In the genomic region with DNA sequence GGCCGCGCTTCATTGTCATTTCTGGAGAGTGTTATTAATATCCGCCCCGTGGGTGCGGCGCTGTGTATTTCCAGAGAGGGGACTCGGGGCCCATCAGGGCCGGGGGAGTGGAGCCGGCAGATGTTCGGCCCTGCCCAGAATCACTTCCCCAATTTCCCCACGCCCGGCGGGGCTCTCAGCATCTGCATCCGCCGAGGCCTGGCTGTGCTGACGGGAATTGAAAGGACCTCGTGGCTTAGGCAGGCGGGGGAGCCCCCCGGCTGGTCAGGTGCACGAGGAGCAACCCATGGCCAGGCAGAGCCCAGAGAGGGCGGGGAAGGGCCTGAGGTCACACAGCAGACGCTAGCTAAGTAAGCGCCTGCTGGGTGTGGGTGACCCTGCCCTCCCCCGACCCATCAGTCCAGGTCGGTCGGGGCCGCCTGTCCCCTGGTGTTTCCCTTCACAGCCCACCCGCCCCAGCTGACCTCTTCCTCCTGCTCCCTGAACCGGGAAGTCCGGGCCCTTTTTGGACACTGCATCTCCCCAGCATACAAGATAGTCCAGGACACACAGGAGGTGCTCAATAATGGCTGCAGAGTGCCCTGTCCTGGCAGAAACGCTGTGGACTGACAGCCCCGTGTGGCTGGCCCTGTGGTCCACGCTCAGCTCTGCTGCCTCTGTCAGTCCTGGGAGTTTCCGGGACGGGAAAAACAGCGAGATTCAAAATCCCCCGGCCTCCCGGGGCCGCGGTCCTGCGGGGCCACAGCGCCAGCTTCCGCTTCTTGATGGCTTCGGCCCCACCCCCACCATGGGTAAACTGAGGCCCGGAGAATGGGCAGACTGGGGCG, we compare ENCODE assay signal across 8 cellular contexts. TPM values are rescaled to one million over a fixed set of nuclear protein-coding genes. Genes with fewer than 3 reads are reported as not detected.
DNase-seq lines count a peak whose midpoint lies in the region; ATAC-seq, FAIRE-seq and TF ChIP-seq lines count a peak whose summit lies in the region.

No MANE protein-coding gene starts in this region.

- peak overlapping the region; percentile 33; the same call in 1 of the 2 replicates for H2AFZ ChIP-seq in Karpas-422 (ENCODE audit: low read length)

- no peaks in the 10 kb centered on the region for H3K36me3 ChIP-seq in Karpas-422 (ENCODE audit: insufficient read depth, low read length)
- H3K36me3 ChIP-seq in small intestine (ENCODE audit: control insufficient read depth in 2 of 2, insufficient read depth in 2 of 2, low read length in 2 of 2), result no peaks in the 10 kb centered on the region

- peak; percentile 94 for DNase-seq in GM12864 (ENCODE audit: low read depth)
- DNase-seq in Karpas-422, result peak; percentile 92
- peak; percentile 74 to 77 for DNase-seq in left colon
- no peak for DNase-seq in small intestine
- DNase-seq in stimulated activated CD4-positive, alpha-beta T cell treated with anti-CD3 and anti-CD28 coated beads, Interleukin-15, amount 100 ng/mL, for 24 hours, result no peak
- no peak for DNase-seq in stimulated activated CD4-positive, alpha-beta T cell treated with anti-CD3 and anti-CD28 coated beads, Interleukin-1b, Interleukin-23, amount 100 ng/mL, for 48 hours
- DNase-seq in NCI-H2227 treated with DMSO at 0.1 percent for 48 hours (lab: John Stamatoyannopoulos, UW), result no peak

- H4K20me1 ChIP-seq in Karpas-422 (ENCODE audit: insufficient read depth, low read depth, low read length), result no peaks in the 10 kb centered on the region

- H3K9ac ChIP-seq in Karpas-422 (ENCODE audit: low read length), result peak overlapping the region; percentile 72

- H3K27me3 ChIP-seq in Karpas-422 (ENCODE audit: low read length) (no peaks in the 10 kb centered on the region), small intestine (ENCODE audit: control insufficient read depth in 2 of 2, insufficient read depth in 2 of 2, low read length in 2 of 2) (no peaks in the 10 kb centered on the region)

- FAIRE-seq in small intestine (lab: Jason Lieb, UNC), result no peak

- no peak for TF ChIP-seq CTCF in GM12864 (IDR thresholded peaks at IDR 0.05; ENCODE audit: low read depth, low read length, missing control alignments)

- peak overlapping the region; percentile 39 for H3K4me3 ChIP-seq in GM12864 (ENCODE audit: low read depth, low read length)
- peak overlapping the region; percentile 65 for H3K4me3 ChIP-seq in Karpas-422 (ENCODE audit: low read length)
- no peak overlapping the region for H3K4me3 ChIP-seq in small intestine (ENCODE audit: low read depth in 1 of 2, low read length in 2 of 2)

- intact Hi-C loops in left colon (cut with DNase I, micrococcal nuclease), result no loop called here

- H3K4me1 ChIP-seq in Karpas-422 (ENCODE audit: low read length) (peaks cover 15% of the 10 kb centered on the region), small intestine (ENCODE audit: control insufficient read depth in 2 of 2, insufficient read depth in 1 of 2, low read depth in 1 of 2, low read length in 1 of 2) (peaks cover 4 to 5% of the 10 kb centered on the region in 2 donors)

- WGBS in small intestine, 3 donors, result 70 to 80% (median 72%) methylated on average over 41 to 46 of the region's 46 CpGs

- H3K9me3 ChIP-seq in Karpas-422 (ENCODE audit: low read length) (no peaks in the 10 kb centered on the region), small intestine (ENCODE audit: control insufficient read depth, low read depth) (no peaks in the 10 kb centered on the region)

- H3K27ac ChIP-seq in Karpas-422 (ENCODE audit: low read length), result no peak overlapping the region
- H3K27ac ChIP-seq in small intestine (ENCODE audit: low read depth in 1 of 2, low read length in 1 of 2), result peak overlapping the region in 1 of 2 donors; percentile 76

- H3K9me2 ChIP-seq in Karpas-422 (replicated peaks; ENCODE audit: insufficient read depth, low read length), result no peaks in the 10 kb centered on the region

- H3K79me2 ChIP-seq in Karpas-422 (ENCODE audit: low read length), result no peaks in the 10 kb centered on the region

- peak overlapping the region; percentile 53 for H3K4me2 ChIP-seq in Karpas-422 (ENCODE audit: low read depth, low read length, poor library complexity, severe bottlenecking)

- peak; percentile 59 for ATAC-seq in GM21529 (IDR thresholded peaks at IDR 0.05; ENCODE audit: unreplicated experiment)
- no peak for ATAC-seq in left colon

RNA-seq across cellular contexts. Expression of a gene that starts 22.1 kb away (rescaled TPM):
- total RNA-seq in Karpas-422 (2014; rRNA removed; shearing (Covaris generic); ENCODE audit: low replicate concordance), result 2.0 and 4.6 TPM in 2 replicates
- 10 to 100 TPM; 10.7 to 11.6 TPM for total RNA-seq in left colon
- 1 to 10 TPM; 1.3 to 6.2 (median 3.4) TPM for polyA plus RNA-seq in small intestine

RNA-seq across cellular contexts. Expression of a gene that starts 30.8 kb away (rescaled TPM):
- not detected in 2 replicates for total RNA-seq in Karpas-422 (2014; rRNA removed; shearing (Covaris generic); ENCODE audit: low replicate concordance)
- total RNA-seq in left colon, result not detected
- polyA plus RNA-seq in small intestine, result under 1 TPM in 1 of 3 donors, not detected in 2; 0.55 TPM

RNA-seq across cellular contexts. Expression of a gene that starts 34.9 kb away (rescaled TPM):
- 41.9 and 43.8 TPM in 2 replicates for total RNA-seq in Karpas-422 (2014; rRNA removed; shearing (Covaris generic); ENCODE audit: low replicate concordance)
- 10 to 100 TPM; 54.6 to 66.4 TPM for total RNA-seq in left colon
- polyA plus RNA-seq in small intestine, result 10 to 100 TPM; 29.5 to 52.7 (median 45.4) TPM

RNA-seq across cellular contexts. Expression of a gene that starts 36.2 kb away (rescaled TPM):
- total RNA-seq in Karpas-422 (2014; rRNA removed; shearing (Covaris generic); ENCODE audit: low replicate concordance), result 41.1 and 87.2 TPM in 2 replicates
- 10 to 100 TPM; 21.5 to 28.1 TPM for total RNA-seq in left colon
- polyA plus RNA-seq in small intestine, result 10 to 100 TPM; 56.2 to 70.8 (median 58.8) TPM

RNA-seq across cellular contexts. Expression of a gene that starts 52.3 kb away (rescaled TPM):
- 1.4 TPM in 1 of 2 replicates, not detected in the other for total RNA-seq in Karpas-422 (2014; rRNA removed; shearing (Covaris generic); ENCODE audit: low replicate concordance)
- not detected for total RNA-seq in left colon
- polyA plus RNA-seq in small intestine, result under 1 TPM in 1 of 3 donors, not detected in 2; 0.10 TPM

Comparison
In these comparisons a context has a peak if more than half of its experiments do, and no peak if none do; other contexts are left out.
1. DNase-seq: peak in GM12864 (single experiment), Karpas-422 (single experiment) and left colon (2 of 2); none in small intestine (single experiment), stimulated activated CD4-positive, alpha-beta T cell treated with anti-CD3 and anti-CD28 coated beads, Interleukin-15, amount 100 ng/mL, for 24 hours (single experiment), stimulated activated CD4-positive, alpha-beta T cell treated with anti-CD3 and anti-CD28 coated beads, Interleukin-1b, Interleukin-23, amount 100 ng/mL, for 48 hours (single experiment) and NCI-H2227 treated with DMSO at 0.1 percent for 48 hours (single experiment).
2. H3K4me3 ChIP-seq: peak in GM12864 (single experiment) and Karpas-422 (single experiment); none in small intestine (0 of 2).